7 cellular contexts compared by ENCODE assay signal in the genomic region with DNA sequence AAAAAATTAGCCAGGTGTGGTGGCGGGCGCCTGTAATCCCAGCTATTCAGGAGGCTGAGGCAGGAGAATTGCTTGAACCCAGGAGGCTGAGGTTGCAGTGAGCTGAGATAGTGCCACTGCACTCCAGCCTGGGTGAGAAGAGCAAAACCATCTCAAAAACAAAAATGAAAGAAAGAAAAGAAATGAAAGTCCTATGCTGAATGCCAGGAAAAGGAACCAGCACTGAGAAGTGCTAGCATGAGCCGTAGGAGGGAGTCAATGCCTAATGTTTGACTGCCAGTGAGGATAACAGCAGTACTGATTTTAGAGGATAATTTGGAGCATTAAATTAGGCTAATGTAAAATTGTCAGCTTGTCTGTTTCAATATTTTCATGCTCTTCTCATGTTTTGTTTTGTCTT.
DNase-seq lines count a peak whose midpoint lies in the region; ATAC-seq and TF ChIP-seq lines count a peak whose summit lies in the region.
"Not testable (repeated sequence)": the region's sequence is repeated elsewhere in the genome, so short reads cannot be mapped to it uniquely, and the experiment has no call there.

No MANE protein-coding gene starts in this region.

- peak; percentile 53 for ATAC-seq in activated CD4-positive, alpha-beta T cell treated with anti-CD3 and anti-CD28 coated beads for 36 hours
- ATAC-seq in memory B cell (ENCODE audit: low read depth) = peak; percentile 27
- peak; percentile 23 to 32 for ATAC-seq in naive B cell (ENCODE audit: low read depth in 2 of 2)
- ATAC-seq in upper lobe of right lung = peak; percentile 41

- H3K4me1 ChIP-seq in KMS-11 (ENCODE audit: low read depth, poor library complexity, severe bottlenecking) = peaks cover 51% of the 10 kb centered on the region
- H3K4me1 ChIP-seq in right atrium auricular region, upper lobe of right lung: not testable (repeated sequence)

- not testable (repeated sequence) for H3K79me2 ChIP-seq in KMS-11 (ENCODE audit: insufficient read depth, low read depth)

- not testable (repeated sequence) for H3K9me3 ChIP-seq in right atrium auricular region, upper lobe of right lung

- H3K4me1 Mint-ChIP-seq in activated CD4-positive, alpha-beta T cell treated with anti-CD3 and anti-CD28 coated beads for 36 hours; memory B cell: not testable (repeated sequence)
- peaks cover 15 to 28% (median 23%) of the 10 kb centered on the region in 3 donors for H3K4me1 Mint-ChIP-seq in naive B cell

- not testable (repeated sequence) for H3K9me3 Mint-ChIP-seq in activated CD4-positive, alpha-beta T cell treated with anti-CD3 and anti-CD28 coated beads for 36 hours (ENCODE audit: low read depth); memory B cell; naive B cell

- not testable (repeated sequence) for H4K20me1 ChIP-seq in KMS-11 (ENCODE audit: insufficient read depth)

- H3K27me3 Mint-ChIP-seq in activated CD4-positive, alpha-beta T cell treated with anti-CD3 and anti-CD28 coated beads for 36 hours = peaks cover 21% of the 10 kb centered on the region
- not testable (repeated sequence) for H3K27me3 Mint-ChIP-seq in memory B cell
- peaks cover 0 to 18% (median 16%) of the 10 kb centered on the region in 3 donors for H3K27me3 Mint-ChIP-seq in naive B cell

- H3K27ac ChIP-seq in KMS-11, right atrium auricular region, upper lobe of right lung: not testable (repeated sequence)

- not testable (repeated sequence) for H3K4me3 Mint-ChIP-seq in activated CD4-positive, alpha-beta T cell treated with anti-CD3 and anti-CD28 coated beads for 36 hours; memory B cell
- peak overlapping the region in 2 of 8 donors; percentile 12 to 44 for H3K4me3 Mint-ChIP-seq in naive B cell

- not testable (repeated sequence) for H3K9ac ChIP-seq in KMS-11

- not testable (repeated sequence) for H3K4me3 ChIP-seq in KMS-11 (IDR thresholded peaks at IDR 0.05; ENCODE audit: insufficient read depth, low read depth, low read length); right atrium auricular region; upper lobe of right lung

- H3K36me3 ChIP-seq in KMS-11 (ENCODE audit: insufficient read depth); right atrium auricular region; upper lobe of right lung: not testable (repeated sequence)

- not testable (repeated sequence) for H3K27me3 ChIP-seq in KMS-11 (ENCODE audit: insufficient read depth, low read depth); right atrium auricular region; upper lobe of right lung

- H3K27ac Mint-ChIP-seq in activated CD4-positive, alpha-beta T cell treated with anti-CD3 and anti-CD28 coated beads for 36 hours; memory B cell: not testable (repeated sequence)
- H3K27ac Mint-ChIP-seq in naive B cell = peak overlapping the region in 1 of 6 donors; percentile 33

- POLR2A ChIA-PET in activated CD4-positive, alpha-beta T cell treated with anti-CD3 and anti-CD28 coated beads for 36 hours (lab: Charles Lee) = not testable (repeated sequence)

- not testable (repeated sequence) for TF ChIP-seq CTCF in KMS-11 (conservative IDR thresholded peaks at IDR 0.05; ENCODE audit: low read depth, low read length); right atrium auricular region (IDR thresholded peaks at IDR 0.05); upper lobe of right lung (IDR thresholded peaks at IDR 0.05)

- H3K4me2 ChIP-seq in KMS-11 = peak overlapping the region; percentile 59

- CTCF ChIA-PET in activated CD4-positive, alpha-beta T cell treated with anti-CD3 and anti-CD28 coated beads for 36 hours (lab: Charles Lee) = interaction anchor here (0.7 to 1.5 kb wide), 3 partner anchors 93 to 802 kb away, joined by 3 to 4 read pairs (median 3); no protein-coding TSS in a partner anchor

- not testable (repeated sequence) for H2AFZ ChIP-seq in KMS-11 (ENCODE audit: low read depth)

- H3K36me3 Mint-ChIP-seq in activated CD4-positive, alpha-beta T cell treated with anti-CD3 and anti-CD28 coated beads for 36 hours (ENCODE audit: low read depth); memory B cell; naive B cell: not testable (repeated sequence)

- DNase-seq in Ammon's horn (ENCODE audit: low spot score) (peak; percentile 44), right atrium auricular region (ENCODE audit: low spot score) (peak; percentile 42)
- not testable (repeated sequence) for DNase-seq in activated CD4-positive, alpha-beta T cell treated with anti-CD3 and anti-CD28 coated beads for 36 hours; memory B cell (ENCODE audit: low spot score in 2 of 2); naive B cell; upper lobe of right lung

- intact Hi-C loops in activated CD4-positive, alpha-beta T cell treated with anti-CD3 and anti-CD28 coated beads for 36 hours (cut with DNase I, micrococcal nuclease) = not testable (repeated sequence)
- intact Hi-C loops in upper lobe of right lung (cut with DNase I) = loop anchor here (10.0 kb wide), 1 partner anchor 63 kb away; no protein-coding TSS in a partner anchor
